In genomic region chr3:43690400-43691119, GRCh38 we compare ENCODE assay signal across 8 cellular contexts. TPM values are rescaled to one million over a fixed set of nuclear protein-coding genes. Genes with fewer than 3 reads are reported as not detected.
DNase-seq lines count a peak whose midpoint lies in the region; ATAC-seq lines count a peak whose summit lies in the region.

Gene ABHD5 (plus strand): TSS chr3:43690938. CDS start chr3:43690993, 55 bp downstream.

- no peaks in the 10 kb centered on the region for H3K9me3 Mint-ChIP-seq in CD8-positive, alpha-beta memory T cell

- peak; percentile 91 to 98 (median 95) for DNase-seq in CD8-positive, alpha-beta memory T cell
- peak; percentile 84 for DNase-seq in HK-2 (ENCODE audit: unreplicated experiment)
- peak; percentile 60 for DNase-seq in NK-92 (lab: John Stamatoyannopoulos, UW; ENCODE audit: unreplicated experiment)
- peak; percentile 97 for DNase-seq in activated CD8-positive, alpha-beta memory T cell treated with anti-CD3 and anti-CD28 coated beads for 24 hours
- peak; percentile 94 for DNase-seq in effector CD8-positive, alpha-beta T cell (lab: John Stamatoyannopoulos, UW)
- DNase-seq in medulla oblongata (ENCODE audit: extremely low spot score), result peak; percentile 95
- peak; percentile 86 for DNase-seq in stimulated activated CD8-positive, alpha-beta memory T cell treated with anti-CD3 and anti-CD28 coated beads, Interleukin-12 subunit alpha, Interleukin-12 subunit beta, amount 100 ng/mL, for 1 hour (ENCODE audit: low read depth)

- peak; percentile 82 for ATAC-seq in GM19452 (IDR thresholded peaks at IDR 0.05; ENCODE audit: unreplicated experiment)

- peak within 1 kb of the TSS; percentile 90 for H3K4me3 ChIP-seq in CD8-positive, alpha-beta memory T cell (ENCODE audit: low read length)

- peak within 1 kb of the TSS; percentile 86 to 95 (median 93) for H3K27ac Mint-ChIP-seq in CD8-positive, alpha-beta memory T cell

- POLR2A ChIA-PET in CD8-positive, alpha-beta memory T cell (lab: Charles Lee), result no interaction called here

- peaks cover 0 to 5% (median 1%) of the 10 kb centered on the region in 3 donors for H3K36me3 Mint-ChIP-seq in CD8-positive, alpha-beta memory T cell

- H3K36me3 ChIP-seq in CD8-positive, alpha-beta memory T cell (ENCODE audit: insufficient read depth, low read length), result no peaks in the 10 kb centered on the region

- peaks cover 31 to 37% (median 34%) of the 10 kb centered on the region in 3 donors for H3K4me1 Mint-ChIP-seq in CD8-positive, alpha-beta memory T cell

- H3K27me3 Mint-ChIP-seq in CD8-positive, alpha-beta memory T cell, result peaks cover 0 to 3% of the 10 kb centered on the region in 2 donors

- no peaks in the 10 kb centered on the region for H3K9me3 ChIP-seq in CD8-positive, alpha-beta memory T cell (ENCODE audit: low read length)

- CTCF ChIA-PET in CD8-positive, alpha-beta memory T cell (lab: Charles Lee), result interaction anchor here (1.2 kb wide), 1 partner anchor 71 kb away, joined by 3 read pairs; no protein-coding TSS in a partner anchor

- peak within 1 kb of the TSS; percentile 86 for H3K27ac ChIP-seq in CD8-positive, alpha-beta memory T cell (ENCODE audit: low read depth, low read length)

- H3K4me1 ChIP-seq in CD8-positive, alpha-beta memory T cell (ENCODE audit: insufficient read depth, low read length), result peaks cover 13% of the 10 kb centered on the region

- peak within 1 kb of the TSS; percentile 90 to 97 (median 95) for H3K4me3 Mint-ChIP-seq in CD8-positive, alpha-beta memory T cell

- no peaks in the 10 kb centered on the region for H3K27me3 ChIP-seq in CD8-positive, alpha-beta memory T cell (ENCODE audit: insufficient read depth, low read length, poor library complexity, severe bottlenecking)

RNA-seq across cellular contexts. Expression of gene ABHD5, which starts in this region (rescaled TPM):
- 10 to 100 TPM; 17.0 to 18.0 TPM for total RNA-seq in CD8-positive, alpha-beta memory T cell
- polyA plus RNA-seq in CD8-positive, alpha-beta memory T cell, result 6.8 TPM

Comparison
In these comparisons a context has a peak if more than half of its experiments do, and no peak if none do; other contexts are left out.
1. Peak in every context shown above with its lines: DNase-seq, ATAC-seq, H3K4me3 ChIP-seq and H3K27ac ChIP-seq.